10 cellular contexts compared by ENCODE assay signal in genomic region chr4:94525993-94526740, GRCh38.
DNase-seq lines count a peak whose midpoint lies in the region; ATAC-seq and TF ChIP-seq lines count a peak whose summit lies in the region.
"Had no signal": no experiment of that assay in that cellular context is flagged by ENCODE, and none has a peak within 500 bp of the region (broad histone marks: within the 10 kb centered on the region; RNA-seq: fewer than 3 reads in every experiment).

No MANE protein-coding gene starts in this region.

- no peak for TF ChIP-seq CTCF in LNCaP clone FGC (IDR thresholded peaks at IDR 0.05; ENCODE audit: control insufficient read depth, extremely low read depth, insufficient read depth)
- no peak for TF ChIP-seq CTCF in GM23338 (conservative IDR thresholded peaks at IDR 0.05; ENCODE audit: low read depth in 2 of 2)
- no peak for TF ChIP-seq CTCF in Caco-2 (IDR thresholded peaks at IDR 0.05; ENCODE audit: insufficient read depth in 1 of 2, low read depth in 1 of 2, low read length in 1 of 2, severe bottlenecking in 1 of 2, unreplicated experiment in 1 of 2)

- no peaks in the 10 kb centered on the region for H3K9me3 Mint-ChIP-seq in GM23338
- no peaks in the 10 kb centered on the region for H3K9me3 Mint-ChIP-seq in Caco-2 (ENCODE audit: unreplicated experiment)
- H3K9me3 Mint-ChIP-seq in stimulated activated naive CD8-positive, alpha-beta T cell treated with anti-CD3 and anti-CD28 coated beads, Interleukin-15, amount 100 ng/mL, for 72 hours: no peaks in the 10 kb centered on the region
- no peaks in the 10 kb centered on the region for H3K9me3 Mint-ChIP-seq in activated T-helper 2 cell treated with anti-CD3 and anti-CD28 coated beads, Interferon-gamma antibody, Interleukin-2, Interleukin-4, amounts not matched to agents 10 μg/mL and 5 μg/mL and 100 μg/mL, durations not matched to agents 14 hours and 24 hours and 36 hours

- no peaks in the 10 kb centered on the region for H3F3A ChIP-seq in GM23338 (replicated peaks; ENCODE audit: low read depth)

- no peaks in the 10 kb centered on the region for H4K20me1 ChIP-seq in GM23338 (replicated peaks; ENCODE audit: insufficient read depth)

- peak overlapping the region; percentile 66 for H3K4me3 ChIP-seq in ACC112 (ENCODE audit: low read depth, low read length)
- peak overlapping the region; percentile 34 for H3K4me3 ChIP-seq in LNCaP clone FGC (ENCODE audit: low read depth, low read length)
- H3K4me3 ChIP-seq in GM23338: no peak overlapping the region
- no peak overlapping the region for H3K4me3 ChIP-seq in Caco-2 (ENCODE audit: low read depth, low read length)

- H3K4me2 ChIP-seq in GM23338: no peak overlapping the region

- no peak for DNase-seq in LNCaP clone FGC (ENCODE audit: low read depth)
- DNase-seq in iris pigment epithelial cell (ENCODE audit: low read depth): peak; percentile 85
- DNase-seq in GM23338 (ENCODE audit: low spot score): no peak
- no peak for DNase-seq in Caco-2
- DNase-seq in stimulated activated naive CD8-positive, alpha-beta T cell treated with anti-CD3 and anti-CD28 coated beads, Interleukin-15, amount 100 ng/mL, for 72 hours: no peak
- DNase-seq in activated T-helper 2 cell treated with anti-CD3 and anti-CD28 coated beads, Interferon-gamma antibody, Interleukin-2, Interleukin-4, amounts not matched to agents 10 μg/mL and 5 μg/mL and 100 μg/mL, durations not matched to agents 14 hours and 24 hours and 36 hours (ENCODE audit: low spot score): no peak
- DNase-seq: activated CD8-positive, alpha-beta memory T cell treated with anti-CD3 and anti-CD28 coated beads, Interleukin-2, amount 50 U/mL, for 4 hours had no signal

- H3K4me1 Mint-ChIP-seq in GM23338: peaks cover 6% of the 10 kb centered on the region; the same call in 2 of the 3 replicates
- peaks cover 6% of the 10 kb centered on the region for H3K4me1 Mint-ChIP-seq in Caco-2 (ENCODE audit: low read depth, unreplicated experiment)
- H3K4me1 Mint-ChIP-seq in stimulated activated naive CD8-positive, alpha-beta T cell treated with anti-CD3 and anti-CD28 coated beads, Interleukin-15, amount 100 ng/mL, for 72 hours: no peaks in the 10 kb centered on the region
- H3K4me1 Mint-ChIP-seq in activated T-helper 2 cell treated with anti-CD3 and anti-CD28 coated beads, Interferon-gamma antibody, Interleukin-2, Interleukin-4, amounts not matched to agents 10 μg/mL and 5 μg/mL and 100 μg/mL, durations not matched to agents 14 hours and 24 hours and 36 hours (ENCODE audit: low read depth): peaks cover 5% of the 10 kb centered on the region

- CTCF ChIA-PET in Caco-2 (lab: Charles Lee): interaction anchor here (0.7 kb wide), 1 partner anchor 62 kb away, joined by 5 read pairs; no protein-coding TSS in a partner anchor

- H3K9me2 ChIP-seq in GM23338 (ENCODE audit: insufficient read depth): no peaks in the 10 kb centered on the region; the same call in 1 of the 2 replicates

- peaks cover 6% of the 10 kb centered on the region; the same call in 1 of the 2 replicates for H3K36me3 ChIP-seq in ACC112 (ENCODE audit: insufficient read depth, low read length)
- H3K36me3 ChIP-seq in GM23338 (ENCODE audit: insufficient read depth): no peaks in the 10 kb centered on the region
- H3K36me3 ChIP-seq in Caco-2 (ENCODE audit: control insufficient read depth, insufficient read depth, low read length): no peaks in the 10 kb centered on the region; the same call in 1 of the 2 replicates

- BruUV-seq in Caco-2 (replicated peaks; lab: Mats Ljungman, UMichigan): no TSS peak

- H3K27ac ChIP-seq in ACC112 (ENCODE audit: low read depth, low read length) (peak overlapping the region; percentile 85), GM23338 (ENCODE audit: low read depth) (no peak overlapping the region)

- no peak overlapping the region for H2AFZ ChIP-seq in ACC112 (ENCODE audit: low read length, unreplicated experiment)
- no peak overlapping the region for H2AFZ ChIP-seq in GM23338

- H3K4me1 ChIP-seq in ACC112 (ENCODE audit: control insufficient read depth, insufficient read depth, low read length, unreplicated experiment) (peaks cover 59% of the 10 kb centered on the region), GM23338 (ENCODE audit: insufficient read depth) (no peaks in the 10 kb centered on the region), Caco-2 (peaks cover 25% of the 10 kb centered on the region)

- H3K4me3 Mint-ChIP-seq in GM23338 (no peak overlapping the region), Caco-2 (ENCODE audit: unreplicated experiment) (no peak overlapping the region)
- no peak overlapping the region for H3K4me3 Mint-ChIP-seq in stimulated activated naive CD8-positive, alpha-beta T cell treated with anti-CD3 and anti-CD28 coated beads, Interleukin-15, amount 100 ng/mL, for 72 hours
- no peak overlapping the region for H3K4me3 Mint-ChIP-seq in activated T-helper 2 cell treated with anti-CD3 and anti-CD28 coated beads, Interferon-gamma antibody, Interleukin-2, Interleukin-4, amounts not matched to agents 10 μg/mL and 5 μg/mL and 100 μg/mL, durations not matched to agents 14 hours and 24 hours and 36 hours (ENCODE audit: low read depth)

- H3K36me3 Mint-ChIP-seq in GM23338 (ENCODE audit: low read depth): no peaks in the 10 kb centered on the region; the same call in 2 of the 3 replicates
- H3K36me3 Mint-ChIP-seq in Caco-2 (ENCODE audit: insufficient read depth, unreplicated experiment): peaks cover 7% of the 10 kb centered on the region
- H3K36me3 Mint-ChIP-seq in activated T-helper 2 cell treated with anti-CD3 and anti-CD28 coated beads, Interferon-gamma antibody, Interleukin-2, Interleukin-4, amounts not matched to agents 10 μg/mL and 5 μg/mL and 100 μg/mL, durations not matched to agents 14 hours and 24 hours and 36 hours (ENCODE audit: low read depth): no peaks in the 10 kb centered on the region

- intact Hi-C loops in Caco-2 (cut with micrococcal nuclease; ENCODE audit: unreplicated experiment): no loop called here
- intact Hi-C loops in activated T-helper 2 cell treated with anti-CD3 and anti-CD28 coated beads, Interferon-gamma antibody, Interleukin-2, Interleukin-4, amounts not matched to agents 10 μg/mL and 5 μg/mL and 100 μg/mL, durations not matched to agents 14 hours and 24 hours and 36 hours (cut with micrococcal nuclease): no loop called here

- H3K9me3 ChIP-seq in Caco-2: no peaks in the 10 kb centered on the region

- no peaks in the 10 kb centered on the region for H3K27me3 Mint-ChIP-seq in GM23338 (ENCODE audit: insufficient read depth, low read depth, poor library complexity)
- H3K27me3 Mint-ChIP-seq in Caco-2 (ENCODE audit: insufficient read depth, unreplicated experiment): no peaks in the 10 kb centered on the region
- H3K27me3 Mint-ChIP-seq in stimulated activated naive CD8-positive, alpha-beta T cell treated with anti-CD3 and anti-CD28 coated beads, Interleukin-15, amount 100 ng/mL, for 72 hours: no peaks in the 10 kb centered on the region
- H3K27me3 Mint-ChIP-seq in activated T-helper 2 cell treated with anti-CD3 and anti-CD28 coated beads, Interferon-gamma antibody, Interleukin-2, Interleukin-4, amounts not matched to agents 10 μg/mL and 5 μg/mL and 100 μg/mL, durations not matched to agents 14 hours and 24 hours and 36 hours (ENCODE audit: low read depth): no peaks in the 10 kb centered on the region

- H3K27me3 ChIP-seq in ACC112 (ENCODE audit: insufficient read depth, low read length): no peaks in the 10 kb centered on the region
- no peaks in the 10 kb centered on the region for H3K27me3 ChIP-seq in GM23338 (ENCODE audit: insufficient read depth)
- H3K27me3 ChIP-seq in Caco-2 (replicated peaks; ENCODE audit: control insufficient read depth, insufficient read depth, low read length): no peaks in the 10 kb centered on the region

- no peak overlapping the region for H3K27ac Mint-ChIP-seq in GM23338
- no peak overlapping the region for H3K27ac Mint-ChIP-seq in Caco-2 (ENCODE audit: unreplicated experiment)
- peak overlapping the region in 1 of 2 donors; percentile 46 for H3K27ac Mint-ChIP-seq in stimulated activated naive CD8-positive, alpha-beta T cell treated with anti-CD3 and anti-CD28 coated beads, Interleukin-15, amount 100 ng/mL, for 72 hours
- H3K27ac Mint-ChIP-seq in activated T-helper 2 cell treated with anti-CD3 and anti-CD28 coated beads, Interferon-gamma antibody, Interleukin-2, Interleukin-4, amounts not matched to agents 10 μg/mL and 5 μg/mL and 100 μg/mL, durations not matched to agents 14 hours and 24 hours and 36 hours: no peak overlapping the region

- peaks cover 60% of the 10 kb centered on the region for H3K79me2 ChIP-seq in ACC112 (ENCODE audit: control insufficient read depth, insufficient read depth, low read length, unreplicated experiment)
- H3K79me2 ChIP-seq in GM23338 (replicated peaks; ENCODE audit: insufficient read depth): no peaks in the 10 kb centered on the region; the same call in 1 of the 2 replicates

- ATAC-seq in GM21526 (IDR thresholded peaks at IDR 0.05; ENCODE audit: low FRiP score, unreplicated experiment): peak; percentile 86
- no peak for ATAC-seq in GM23338
- no peak for ATAC-seq in stimulated activated naive CD8-positive, alpha-beta T cell treated with anti-CD3 and anti-CD28 coated beads, Interleukin-15, amount 100 ng/mL, for 72 hours
- ATAC-seq: HCT116 had no signal

- POLR2A ChIA-PET in Caco-2 (lab: Charles Lee): no interaction called here

TF ChIP-seq in GM23338, 12 proteins besides CTCF, POLR2A, EP300 and RAD21 (continues in another document):
- no peak for TF ChIP-seq JUNB (IDR thresholded peaks at IDR 0.05; ENCODE audit: unreplicated experiment)
- no peak for TF ChIP-seq EZH2phosphoT487 (IDR thresholded peaks at IDR 0.05; ENCODE audit: unreplicated experiment)
- TF ChIP-seq NANOG (IDR thresholded peaks at IDR 0.05; ENCODE audit: borderline replicate concordance): no peak
- TF ChIP-seq ZNF114 (CRISPR knock-in tag; IDR thresholded peaks at IDR 0.05): no peak
- no peak for TF ChIP-seq POLR2AphosphoS5 (IDR thresholded peaks at IDR 0.05; ENCODE audit: low read depth)
- TF ChIP-seq ZNF331 (CRISPR knock-in tag; IDR thresholded peaks at IDR 0.05; ENCODE audit: low read depth): no peak
- TF ChIP-seq CREB1 (CRISPR knock-in tag; IDR thresholded peaks at IDR 0.05; ENCODE audit: low read depth): no peak
- TF ChIP-seq STAT1 (IDR thresholded peaks at IDR 0.05; ENCODE audit: unreplicated experiment): no peak
- TF ChIP-seq ETS1 (IDR thresholded peaks at IDR 0.05): no peak

Comparison
In these comparisons a context has a peak if more than half of its experiments do, and no peak if none do; other contexts are left out.
1. H3K4me3 ChIP-seq: peak in ACC112 (single experiment) and LNCaP clone FGC (single experiment); none in GM23338 (single experiment) and Caco-2 (single experiment).